Comparison of ENCODE assay signal across 17 cellular contexts in the genomic region with DNA sequence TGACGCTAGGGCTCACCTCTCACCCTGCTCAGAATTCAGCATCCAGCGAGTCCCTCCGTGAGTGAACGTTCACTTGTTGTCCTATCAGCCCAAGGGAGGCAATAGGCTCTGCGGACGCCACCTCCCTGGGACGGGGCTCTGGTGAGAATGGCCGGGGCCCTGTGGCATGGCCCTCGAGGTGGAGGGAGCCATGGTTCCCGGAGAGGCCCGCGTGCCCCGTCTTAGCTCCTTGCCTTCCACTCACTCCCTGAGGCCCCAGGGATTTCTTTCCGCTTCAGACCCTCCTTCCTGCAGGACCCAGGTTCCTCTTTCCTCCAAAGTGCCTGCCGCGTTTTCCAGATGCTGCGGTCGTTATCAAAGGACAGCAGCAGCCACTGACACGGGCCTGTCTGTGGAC. TPM values are rescaled to one million over a fixed set of nuclear protein-coding genes. Genes with fewer than 3 reads are reported as not detected.
DNase-seq lines count a peak whose midpoint lies in the region; ATAC-seq and TF ChIP-seq lines count a peak whose summit lies in the region.
"Had no signal": no experiment of that assay in that cellular context is flagged by ENCODE, and none has a peak within 500 bp of the region (broad histone marks: within the 10 kb centered on the region; RNA-seq: fewer than 3 reads in every experiment).

No MANE protein-coding gene starts in this region.

- no peak overlapping the region for H3K4me3 ChIP-seq in left ventricle myocardium inferior
- no peak overlapping the region for H3K4me3 ChIP-seq in upper lobe of right lung
- H3K4me3 ChIP-seq in BE2C (ENCODE audit: low read depth, low read length) = no peak overlapping the region
- H3K4me3 ChIP-seq: cardiac muscle cell, gastrocnemius medialis, GM12878, pancreas had no signal

- DNase-seq in left ventricle myocardium inferior (peak; percentile 6), left cardiac atrium (no peak), mesenteric fat pad (ENCODE audit: low spot score) (peak; percentile 59), upper lobe of right lung (peak; percentile 54), BE2C (no peak), NCI-H82 treated with DMSO at 0.1 percent for 48 hours (lab: John Stamatoyannopoulos, UW; ENCODE audit: unreplicated experiment) (no peak)
- DNase-seq in activated T-helper 2 cell treated with anti-CD3 and anti-CD28 coated beads, Interferon-gamma antibody, Interleukin-2, Interleukin-4, amounts not matched to agents 10 μg/mL and 5 μg/mL and 100 μg/mL, durations not matched to agents 14 hours and 24 hours and 36 hours (ENCODE audit: low spot score) = no peak
- DNase-seq: HFFc6, NCI-H1436 treated with DMSO at 0.1 percent for 48 hours had no signal

- no peak for ATAC-seq in left cardiac atrium
- no peak for ATAC-seq in upper lobe of right lung
- no peak for ATAC-seq in HG02678 (IDR thresholded peaks at IDR 0.05; ENCODE audit: unreplicated experiment)
- ATAC-seq: gastrocnemius medialis, pancreas had no signal

- H3K27ac Mint-ChIP-seq in activated T-helper 2 cell treated with anti-CD3 and anti-CD28 coated beads, Interferon-gamma antibody, Interleukin-2, Interleukin-4, amounts not matched to agents 10 μg/mL and 5 μg/mL and 100 μg/mL, durations not matched to agents 14 hours and 24 hours and 36 hours = peak overlapping the region; percentile 69
- H3K27ac Mint-ChIP-seq: HFFc6, mesothelial cell of epicardium had no signal

- no peaks in the 10 kb centered on the region for H3K9me3 Mint-ChIP-seq in activated T-helper 2 cell treated with anti-CD3 and anti-CD28 coated beads, Interferon-gamma antibody, Interleukin-2, Interleukin-4, amounts not matched to agents 10 μg/mL and 5 μg/mL and 100 μg/mL, durations not matched to agents 14 hours and 24 hours and 36 hours
- H3K9me3 Mint-ChIP-seq: activated naive CD4-positive, alpha-beta T cell treated with anti-CD3 and anti-CD28 coated beads, Interleukin-2, amount 50 U/mL, for 72 hours; HFFc6; mesothelial cell of epicardium had no signal

- H3K4me1 Mint-ChIP-seq in activated T-helper 2 cell treated with anti-CD3 and anti-CD28 coated beads, Interferon-gamma antibody, Interleukin-2, Interleukin-4, amounts not matched to agents 10 μg/mL and 5 μg/mL and 100 μg/mL, durations not matched to agents 14 hours and 24 hours and 36 hours (ENCODE audit: low read depth) = peaks cover 34% of the 10 kb centered on the region
- H3K4me1 Mint-ChIP-seq: mesothelial cell of epicardium had no signal

- no peak overlapping the region for H3K27ac ChIP-seq in left ventricle myocardium inferior (replicated peaks)
- no peak overlapping the region for H3K27ac ChIP-seq in upper lobe of right lung
- H3K27ac ChIP-seq: cardiac muscle cell, gastrocnemius medialis, HL-60, pancreas had no signal

- no peaks in the 10 kb centered on the region for H3K27me3 Mint-ChIP-seq in activated T-helper 2 cell treated with anti-CD3 and anti-CD28 coated beads, Interferon-gamma antibody, Interleukin-2, Interleukin-4, amounts not matched to agents 10 μg/mL and 5 μg/mL and 100 μg/mL, durations not matched to agents 14 hours and 24 hours and 36 hours (ENCODE audit: low read depth)

- intact Hi-C loops in left ventricle myocardium inferior (cut with micrococcal nuclease) (no loop called here), left cardiac atrium (cut with DNase I) (no loop called here), upper lobe of right lung (cut with DNase I) (no loop called here)
- intact Hi-C loops in activated T-helper 2 cell treated with anti-CD3 and anti-CD28 coated beads, Interferon-gamma antibody, Interleukin-2, Interleukin-4, amounts not matched to agents 10 μg/mL and 5 μg/mL and 100 μg/mL, durations not matched to agents 14 hours and 24 hours and 36 hours (cut with micrococcal nuclease) = no loop called here

- H3K27me3 ChIP-seq in left ventricle myocardium inferior (ENCODE audit: low read depth) (no peaks in the 10 kb centered on the region), upper lobe of right lung (no peaks in the 10 kb centered on the region), BE2C (no peaks in the 10 kb centered on the region)
- H3K27me3 ChIP-seq: cardiac muscle cell, gastrocnemius medialis, pancreas had no signal

- peaks cover 68% of the 10 kb centered on the region for H3K36me3 Mint-ChIP-seq in activated T-helper 2 cell treated with anti-CD3 and anti-CD28 coated beads, Interferon-gamma antibody, Interleukin-2, Interleukin-4, amounts not matched to agents 10 μg/mL and 5 μg/mL and 100 μg/mL, durations not matched to agents 14 hours and 24 hours and 36 hours (ENCODE audit: low read depth)

- H3K9me3 ChIP-seq in left ventricle myocardium inferior (replicated peaks) = no peaks in the 10 kb centered on the region
- H3K9me3 ChIP-seq in upper lobe of right lung = no peaks in the 10 kb centered on the region
- H3K9me3 ChIP-seq in BE2C = no peaks in the 10 kb centered on the region
- H3K9me3 ChIP-seq: gastrocnemius medialis, pancreas had no signal

- H3K4me1 ChIP-seq in left ventricle myocardium inferior = no peaks in the 10 kb centered on the region
- no peaks in the 10 kb centered on the region for H3K4me1 ChIP-seq in upper lobe of right lung
- H3K4me1 ChIP-seq in BE2C = no peaks in the 10 kb centered on the region
- H3K4me1 ChIP-seq: gastrocnemius medialis had no signal

- peak overlapping the region; percentile 2 for H3K4me3 Mint-ChIP-seq in activated T-helper 2 cell treated with anti-CD3 and anti-CD28 coated beads, Interferon-gamma antibody, Interleukin-2, Interleukin-4, amounts not matched to agents 10 μg/mL and 5 μg/mL and 100 μg/mL, durations not matched to agents 14 hours and 24 hours and 36 hours (ENCODE audit: low read depth)
- H3K4me3 Mint-ChIP-seq: HFFc6, mesothelial cell of epicardium had no signal

- TF ChIP-seq CTCF in left ventricle myocardium inferior (IDR thresholded peaks at IDR 0.05; ENCODE audit: borderline replicate concordance) (no peak), upper lobe of right lung (IDR thresholded peaks at IDR 0.05) (no peak), BE2C (IDR thresholded peaks at IDR 0.05; ENCODE audit: low read depth, low read length) (no peak)

- H3K36me3 ChIP-seq in left ventricle myocardium inferior (peaks cover 74% of the 10 kb centered on the region), upper lobe of right lung (peaks cover 72% of the 10 kb centered on the region), BE2C (peaks cover 15% of the 10 kb centered on the region)

RNA-seq across cellular contexts. Expression of gene EXOC3, which starts 21.5 kb away (rescaled TPM):
- total RNA-seq in left ventricle myocardium inferior (46.2 TPM), left cardiac atrium (10 to 100 TPM; 41.4 to 42.3 TPM), mesenteric fat pad (58.5 TPM), upper lobe of right lung (59.5 TPM)
- 62.3 and 66.4 TPM in 2 replicates for total RNA-seq in activated T-helper 2 cell treated with anti-CD3 and anti-CD28 coated beads, Interferon-gamma antibody, Interleukin-2, Interleukin-4, amounts not matched to agents 10 μg/mL and 5 μg/mL and 100 μg/mL, durations not matched to agents 14 hours and 24 hours and 36 hours
- 111 TPM for polyA plus RNA-seq in BE2C (2012; ENCODE audit: insufficient read depth, insufficient read length, low read depth)

RNA-seq across cellular contexts. Expression of gene SLC9A3, which starts 59.8 kb away (rescaled TPM):
- total RNA-seq in left ventricle myocardium inferior = 0.91 TPM
- under 1 TPM; 0.77 to 0.99 TPM for total RNA-seq in left cardiac atrium
- 2.4 and 2.8 TPM in 2 replicates for total RNA-seq in activated T-helper 2 cell treated with anti-CD3 and anti-CD28 coated beads, Interferon-gamma antibody, Interleukin-2, Interleukin-4, amounts not matched to agents 10 μg/mL and 5 μg/mL and 100 μg/mL, durations not matched to agents 14 hours and 24 hours and 36 hours
- total RNA-seq in mesenteric fat pad = 1.1 TPM
- total RNA-seq in upper lobe of right lung = 1.0 TPM
- 2.3 TPM for polyA plus RNA-seq in BE2C (2012; ENCODE audit: insufficient read depth, insufficient read length, low read depth)

Comparison
In these comparisons a context has a peak if more than half of its experiments do, and no peak if none do; other contexts are left out.
1. DNase-seq: peak in left ventricle myocardium inferior (single experiment), mesenteric fat pad (single experiment) and upper lobe of right lung (single experiment); none in left cardiac atrium (single experiment), activated T-helper 2 cell treated with anti-CD3 and anti-CD28 coated beads, Interferon-gamma antibody, Interleukin-2, Interleukin-4, amounts not matched to agents 10 μg/mL and 5 μg/mL and 100 μg/mL, durations not matched to agents 14 hours and 24 hours and 36 hours (single experiment), BE2C (single experiment) and NCI-H82 treated with DMSO at 0.1 percent for 48 hours (single experiment).